ENCODE assay signal across 8 cellular contexts in the genomic region with DNA sequence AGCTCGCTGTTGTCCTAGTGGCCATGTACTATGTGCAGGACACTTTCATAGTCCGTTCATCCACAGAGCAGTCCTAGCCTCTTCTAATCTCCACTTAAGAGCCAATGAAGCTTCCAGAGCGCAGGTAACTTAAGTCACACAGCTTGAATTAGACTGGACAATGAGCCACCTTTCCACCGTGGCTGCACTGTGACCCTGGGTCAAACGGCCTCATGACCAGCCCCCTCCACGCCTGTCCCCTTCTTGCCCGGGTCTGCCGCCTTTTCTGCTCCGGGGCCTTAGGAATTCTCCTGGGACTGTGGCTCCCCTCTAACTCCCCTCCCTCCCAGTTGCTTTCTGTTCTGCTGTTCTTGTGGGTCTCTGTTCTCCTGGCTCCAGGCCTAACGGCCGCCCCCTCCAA. TPM values are rescaled to one million over a fixed set of nuclear protein-coding genes. Genes with fewer than 3 reads are reported as not detected.
DNase-seq lines count a peak whose midpoint lies in the region; ATAC-seq lines count a peak whose summit lies in the region.

No MANE protein-coding gene starts in this region.

- H3K4me2 ChIP-seq in GM23248 (ENCODE audit: unreplicated experiment) (peak overlapping the region; percentile 86), skeletal muscle satellite cell (ENCODE audit: low read length) (peak overlapping the region; percentile 94)

- H3K9ac ChIP-seq in GM23248 (peak overlapping the region; percentile 89), SK-N-MC (ENCODE audit: insufficient read length) (no peak overlapping the region), skeletal muscle satellite cell (ENCODE audit: low read depth, low read length) (peak overlapping the region; percentile 83)

- H2AFZ ChIP-seq in GM23248, result peak overlapping the region; percentile 99

- intact Hi-C loops in left cardiac atrium (cut with DNase I), result loop anchor here (2.0 to 5.0 kb wide), 2 partner anchors 134 to 294 kb away; no protein-coding TSS in a partner anchor

- H3K9me3 ChIP-seq in GM23248 (ENCODE audit: low read depth) (no peaks in the 10 kb centered on the region), SK-N-MC (ENCODE audit: low read depth, low read length) (no peaks in the 10 kb centered on the region), skeletal muscle satellite cell (replicated peaks; ENCODE audit: low read length) (no peaks in the 10 kb centered on the region)

- no peaks in the 10 kb centered on the region for H3K79me2 ChIP-seq in GM23248 (ENCODE audit: insufficient read depth)

- H3F3A ChIP-seq in GM23248 (ENCODE audit: insufficient read depth), result no peaks in the 10 kb centered on the region

- H3K27ac ChIP-seq in GM23248 (no peak overlapping the region), SK-N-MC (no peak overlapping the region), substantia nigra (ENCODE audit: low read depth, low read length, poor library complexity, severe bottlenecking) (no peak overlapping the region)

- no peaks in the 10 kb centered on the region for H3K4me1 ChIP-seq in GM23248 (ENCODE audit: insufficient read depth)
- peaks cover 5% of the 10 kb centered on the region for H3K4me1 ChIP-seq in skeletal muscle satellite cell (ENCODE audit: control insufficient read depth, insufficient read depth, low read length)

- in situ Hi-C loops in GM23248 (cut with MboI), result loop anchor here (10.0 kb wide), 1 partner anchor 132 kb away; no protein-coding TSS in a partner anchor

- no peaks in the 10 kb centered on the region for H3K27me3 ChIP-seq in GM23248 (replicated peaks; ENCODE audit: insufficient read depth)
- peaks cover 43% of the 10 kb centered on the region for H3K27me3 ChIP-seq in skeletal muscle satellite cell (ENCODE audit: control insufficient read depth, insufficient read depth, low read length)

- peak overlapping the region; percentile 94 for H3K4me3 ChIP-seq in GM23248
- peak overlapping the region; percentile 64 for H3K4me3 ChIP-seq in SK-N-MC
- H3K4me3 ChIP-seq in skeletal muscle satellite cell (ENCODE audit: low read length), result peak overlapping the region; percentile 76

- 12 to 14% methylated on average over 11 of the region's 11 CpGs for WGBS in GM23248 (ENCODE audit: low coverage in 1 of 2, low lambda C conversion rate in 2 of 2, missing lambda C conversion rate in 2 of 2), 2 experiments

- H4K20me1 ChIP-seq in GM23248 (ENCODE audit: insufficient read depth), result no peaks in the 10 kb centered on the region

- peak; percentile 35 for DNase-seq in GM23248
- DNase-seq in SK-N-MC (ENCODE audit: low read depth, low spot score), result no peak
- DNase-seq in left cardiac atrium, result no peak
- DNase-seq in iPS-NIHi7 (ENCODE audit: extremely low spot score), result no peak
- DNase-seq in medulla oblongata (ENCODE audit: extremely low spot score), result no peak
- DNase-seq in substantia nigra (lab: John Stamatoyannopoulos, UW), result no peak

- ATAC-seq in left cardiac atrium (peak; percentile 7 to 19), HG02571 (IDR thresholded peaks at IDR 0.05; ENCODE audit: unreplicated experiment) (no peak)

- H3K36me3 ChIP-seq in GM23248 (ENCODE audit: low read depth) (no peaks in the 10 kb centered on the region), SK-N-MC (ENCODE audit: insufficient read depth, low read length) (no peaks in the 10 kb centered on the region), skeletal muscle satellite cell (ENCODE audit: insufficient read depth, low read length) (no peaks in the 10 kb centered on the region)

- no peaks in the 10 kb centered on the region for H3K9me2 ChIP-seq in GM23248 (ENCODE audit: insufficient read depth)

RNA-seq across cellular contexts. Expression of gene PRKCE, which starts 8.4 kb away (rescaled TPM):
- 5.9 and 15.7 TPM in 2 replicates for total RNA-seq in GM23248 (2014; rRNA removed; shearing (Covaris generic))
- polyA plus RNA-seq in GM23248 (2016; fragmentation: Nextera tagmentation; extraction: Ambion mirVana), result 7.0 TPM in 2 replicates
- 10 to 100 TPM; 17.9 to 24.8 TPM for total RNA-seq in left cardiac atrium
- 4.4 and 4.6 TPM in 2 replicates for total RNA-seq in skeletal muscle satellite cell (2012; rRNA removed)

RNA-seq across cellular contexts. Expression of gene SRBD1, which starts 32.0 kb away (rescaled TPM):
- 13.0 and 19.2 TPM in 2 replicates for total RNA-seq in GM23248 (2014; rRNA removed; shearing (Covaris generic))
- polyA plus RNA-seq in GM23248 (2016; fragmentation: Nextera tagmentation; extraction: Ambion mirVana), result 8.1 and 9.9 TPM in 2 replicates
- 10 to 100 TPM in 1 of 2 donors, 1 to 10 TPM in 1; 8.8 to 13.2 TPM for total RNA-seq in left cardiac atrium
- total RNA-seq in skeletal muscle satellite cell (2012; rRNA removed), result 15.9 and 17.0 TPM in 2 replicates
